Comparison of ENCODE assay signal across 8 cellular contexts in genomic region chr4:102760645-102761477, GRCh38. TPM values are rescaled to one million over a fixed set of nuclear protein-coding genes. Genes with fewer than 3 reads are reported as not detected.
DNase-seq lines count a peak whose midpoint lies in the region; ATAC-seq and TF ChIP-seq lines count a peak whose summit lies in the region.

TSS of gene MANBA (minus strand) at chr4:102760968. CDS start at chr4:102760894, 74 bp downstream.

- ATAC-seq in HG03354 (IDR thresholded peaks at IDR 0.05; ENCODE audit: poor library complexity, severe bottlenecking, unreplicated experiment): peak; percentile 92

- peak; percentile 92 for TF ChIP-seq POLR2A in GM19099 (IDR thresholded peaks at IDR 0.05; ENCODE audit: extremely low read depth, insufficient read length, low read depth)

- DNase-seq in Ammon's horn (ENCODE audit: low spot score): peak; percentile 90
- DNase-seq in NCI-H510A (lab: John Stamatoyannopoulos, UW): peak; percentile 74
- peak; percentile 78 for DNase-seq in activated CD4-positive, CD25-positive, alpha-beta regulatory T cell treated with anti-CD3 and anti-CD28 coated beads, Interleukin-2, amount 50 U/mL, for 72 hours
- peak; percentile 94 for DNase-seq in cerebellum (ENCODE audit: low spot score)
- peak; percentile 82 for DNase-seq in kidney tubule cell (ENCODE audit: low spot score)
- DNase-seq in stimulated activated CD4-positive, alpha-beta T cell treated with anti-CD3 and anti-CD28 coated beads, Interleukin-1b, Interleukin-23, amount 100 ng/mL, for 1 hour (ENCODE audit: low read depth in 2 of 2): peak; percentile 47 to 68

RNA-seq across cellular contexts. Expression of gene MANBA, which starts in this region (rescaled TPM):
- 21.9 TPM for total RNA-seq in cerebellum

Comparison
In these comparisons a context has a peak if more than half of its experiments do, and no peak if none do; other contexts are left out.
1. Peak in every context shown above with its lines: DNase-seq and ATAC-seq.